23 cellular contexts compared by ENCODE assay signal in genomic region chr14:104063998-104064397, GRCh38. TPM values are rescaled to one million over a fixed set of nuclear protein-coding genes. Genes with fewer than 3 reads are reported as not detected.
DNase-seq lines count a peak whose midpoint lies in the region; ATAC-seq and TF ChIP-seq lines count a peak whose summit lies in the region.
"Had no signal": no experiment of that assay in that cellular context is flagged by ENCODE, and none has a peak within 500 bp of the region (broad histone marks: within the 10 kb centered on the region; RNA-seq: fewer than 3 reads in every experiment).

No MANE protein-coding gene starts in this region.

- H3K27me3 ChIP-seq in suprapubic skin = peaks cover 33% of the 10 kb centered on the region
- H3K27me3 ChIP-seq: BE2C had no signal

- H3K27ac Mint-ChIP-seq in type B pancreatic cell = peak overlapping the region; percentile 1
- no peak overlapping the region for H3K27ac Mint-ChIP-seq in MCF 10A (ENCODE audit: low read depth, unreplicated experiment)
- H3K27ac Mint-ChIP-seq: CD14-positive monocyte; CD4-positive, alpha-beta T cell; CD8-positive, alpha-beta memory T cell had no signal

- POLR2A ChIA-PET in HEK293 (lab: Yijun Ruan, JAX) (no interaction called here), MCF 10A (lab: Yijun Ruan, JAX) (interaction anchor here (0.5 to 0.8 kb wide), 3 partner anchors 11 to 669 kb away, joined by 3 read pairs; no protein-coding TSS in a partner anchor)

- DNase-seq in NCI-H2227 treated with DMSO at 0.1 percent for 48 hours (lab: John Stamatoyannopoulos, UW) (peak; percentile 22), left colon (no peak), type B pancreatic cell (ENCODE audit: extremely low spot score, unreplicated experiment) (no peak), suprapubic skin (ENCODE audit: low spot score in 2 of 2) (no peak), MCF 10A (ENCODE audit: unreplicated experiment) (no peak)
- DNase-seq in stimulated activated CD4-positive, alpha-beta T cell treated with anti-CD3 and anti-CD28 coated beads, Interleukin-4, amount 100 ng/mL, for 24 hours = no peak
- DNase-seq: 8988T; ACHN; AML-193; BE2C; CD4-positive, alpha-beta T cell; CD8-positive, alpha-beta memory T cell; DMS 273 treated with DMSO at 0.1 percent for 48 hours; DMS79; EL; GDM1; GOT3 had no signal

- TF ChIP-seq EP300 in suprapubic skin (IDR thresholded peaks at IDR 0.05) = no peak

- H3K27ac ChIP-seq in HEK293 (ENCODE audit: extremely low read depth, low read depth, low read length) = no peak overlapping the region
- H3K27ac ChIP-seq in suprapubic skin = no peak overlapping the region
- H3K27ac ChIP-seq: A549; BLaER1 treated with 17β-estradiol and CSF1 and Interleukin-3, amounts not matched to agents 10 nM and 100 nM had no signal

- CTCF ChIA-PET in HEK293 (lab: Yijun Ruan, JAX) = interaction anchor here (0.6 to 2.0 kb wide), 3 partner anchors 14 to 231 kb away, joined by 3 to 8 read pairs (median 4); no protein-coding TSS in a partner anchor
- CTCF ChIA-PET in MCF 10A (lab: Yijun Ruan, JAX) = interaction anchor here (0.9 to 2.4 kb wide), 3 partner anchors 14 to 62 kb away, joined by 4 to 7 read pairs (median 4); no protein-coding TSS in a partner anchor

- H3K9me3 ChIP-seq in HEK293 (ENCODE audit: control insufficient read depth, insufficient read depth, low read depth, low read length) = no peaks in the 10 kb centered on the region
- H3K9me3 ChIP-seq in suprapubic skin = peaks cover 3% of the 10 kb centered on the region
- H3K9me3 ChIP-seq: BE2C, HAP-1 had no signal

- TF ChIP-seq CTCF in HEK293 (tag by site-specific recombination; IDR thresholded peaks at IDR 0.05) (no peak), type B pancreatic cell (conservative IDR thresholded peaks at IDR 0.05) (no peak), suprapubic skin (IDR thresholded peaks at IDR 0.05) (no peak), MCF 10A (IDR thresholded peaks at IDR 0.05; ENCODE audit: unreplicated experiment) (no peak)

- peaks cover 30% of the 10 kb centered on the region for H3K27me3 Mint-ChIP-seq in type B pancreatic cell
- H3K27me3 Mint-ChIP-seq in MCF 10A (ENCODE audit: insufficient read depth, unreplicated experiment) = no peaks in the 10 kb centered on the region

- no peaks in the 10 kb centered on the region for H3K36me3 ChIP-seq in HEK293 (ENCODE audit: control insufficient read depth in 2 of 2, insufficient read depth in 1 of 2, low read length in 2 of 2)
- no peaks in the 10 kb centered on the region for H3K36me3 ChIP-seq in suprapubic skin
- H3K36me3 ChIP-seq: BE2C, HAP-1 had no signal

- intact Hi-C loops in left colon (cut with DNase I, micrococcal nuclease) (no loop called here), MCF 10A (cut with micrococcal nuclease) (no loop called here)

- no TSS peak for BruUV-seq in MCF 10A (replicated peaks; lab: Mats Ljungman, UMichigan)

- no peaks in the 10 kb centered on the region for H3K4me1 ChIP-seq in HEK293 (ENCODE audit: control insufficient read depth, insufficient read depth, low read length)
- no peaks in the 10 kb centered on the region for H3K4me1 ChIP-seq in suprapubic skin
- H3K4me1 ChIP-seq: A549; BLaER1 treated with 17β-estradiol and CSF1 and Interleukin-3, amounts not matched to agents 10 nM and 100 nM; HAP-1 had no signal

- H3K4me3 Mint-ChIP-seq in type B pancreatic cell (no peak overlapping the region), MCF 10A (ENCODE audit: unreplicated experiment) (no peak overlapping the region)
- H3K4me3 Mint-ChIP-seq: CD4-positive, alpha-beta T cell; CD8-positive, alpha-beta memory T cell had no signal

- no peak for TF ChIP-seq POLR2A in suprapubic skin (IDR thresholded peaks at IDR 0.05)

- H3K36me3 Mint-ChIP-seq in type B pancreatic cell (no peaks in the 10 kb centered on the region), MCF 10A (ENCODE audit: insufficient read depth, unreplicated experiment) (no peaks in the 10 kb centered on the region)

- no peaks in the 10 kb centered on the region for H3K4me1 Mint-ChIP-seq in type B pancreatic cell (ENCODE audit: unreplicated experiment)
- H3K4me1 Mint-ChIP-seq in MCF 10A (ENCODE audit: insufficient read depth, unreplicated experiment) = no peaks in the 10 kb centered on the region
- H3K4me1 Mint-ChIP-seq: CD8-positive, alpha-beta memory T cell had no signal

- no peak overlapping the region for H3K4me3 ChIP-seq in HEK293 (ENCODE audit: low read depth, low read length)
- H3K4me3 ChIP-seq in suprapubic skin = no peak overlapping the region
- H3K4me3 ChIP-seq: A549; BLaER1 treated with 17β-estradiol and CSF1 and Interleukin-3, amounts not matched to agents 10 nM and 100 nM; GM12878; HAP-1 had no signal

- peak; percentile 66 for ATAC-seq in left colon
- ATAC-seq: A549, GM12878 had no signal

- 68% methylated on average over 9 of the region's 10 CpGs for WGBS in suprapubic skin

- H3K9me3 Mint-ChIP-seq in type B pancreatic cell (no peaks in the 10 kb centered on the region), MCF 10A (ENCODE audit: unreplicated experiment) (peaks cover 6% of the 10 kb centered on the region)

TF ChIP-seq in HEK293, 187 proteins besides CTCF, POLR2A, EP300 and RAD21:
- TF ChIP-seq KLF1 (tag by site-specific recombination; IDR thresholded peaks at IDR 0.05) = peak; percentile 99
- TF ChIP-seq GLI4 (tag by site-specific recombination; IDR thresholded peaks at IDR 0.05) = no peak
- TF ChIP-seq ZNF132 (tag by site-specific recombination; IDR thresholded peaks at IDR 0.05; ENCODE audit: borderline replicate concordance) = no peak

RNA-seq across cellular contexts. Expression of gene ASPG, which starts 21.5 kb away (rescaled TPM):
- total RNA-seq in left colon (10 to 100 TPM in 1 of 2 donors, 1 to 10 TPM in 1; 9.4 to 60.8 TPM), type B pancreatic cell (ENCODE audit: low replicate concordance) (0.29 TPM in 1 of 2 replicates, not detected in the other), suprapubic skin (10 to 100 TPM; 26.0 to 38.5 (median 28.2) TPM), MCF 10A (2022) (0.05 and 0.12 TPM in 2 replicates)
- total RNA-seq: CD4-positive, alpha-beta T cell; CD8-positive, alpha-beta memory T cell; GM12878 had no signal
